Comparison of ENCODE assay signal across 9 cellular contexts in the genomic region with DNA sequence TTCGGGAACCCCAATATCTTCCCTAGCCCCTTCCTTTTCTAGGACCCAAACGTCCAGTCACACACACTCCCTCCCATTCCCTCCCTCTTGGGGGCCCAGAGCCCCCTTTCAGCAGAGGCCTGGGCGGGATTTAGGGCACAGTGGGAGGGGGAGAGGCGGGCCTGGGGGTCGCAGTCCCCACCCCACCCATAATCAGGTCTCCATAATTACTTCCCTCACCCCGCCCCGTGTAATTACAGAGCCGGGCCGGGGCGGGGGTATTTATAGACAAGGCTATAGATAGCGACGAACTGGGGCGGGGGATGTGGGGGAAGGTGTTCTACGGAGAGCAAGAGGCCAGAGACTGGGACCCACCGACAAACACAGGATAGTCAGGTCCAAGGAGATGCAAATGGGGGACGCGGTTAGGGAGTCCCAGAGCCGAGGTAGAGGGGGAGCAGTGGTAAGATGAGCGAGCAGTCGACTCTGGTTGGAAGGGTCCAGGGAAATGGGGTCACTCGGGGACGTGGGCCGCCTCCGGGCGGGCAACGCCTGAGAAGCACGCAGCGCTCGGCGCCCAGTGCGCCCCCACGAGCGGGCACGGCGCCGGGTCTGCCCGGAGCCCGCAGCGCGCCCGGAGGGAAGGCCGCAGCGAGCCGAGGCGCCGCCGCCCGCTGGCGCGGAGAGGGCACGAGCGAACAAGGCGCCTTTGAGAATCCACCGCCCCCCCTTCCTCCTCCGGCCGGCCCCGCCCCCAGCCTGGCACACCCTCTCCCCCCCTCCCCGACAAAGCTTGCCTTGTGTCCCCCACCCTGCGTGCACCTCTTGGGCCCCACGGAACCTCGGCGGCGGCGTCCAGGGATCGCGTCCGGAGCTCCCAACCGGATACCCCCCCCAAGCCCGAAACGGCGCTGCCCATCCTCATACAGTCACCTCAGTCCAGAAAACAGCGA. TPM values are rescaled to one million over a fixed set of nuclear protein-coding genes. Genes with fewer than 3 reads are reported as not detected.
DNase-seq lines count a peak whose midpoint lies in the region; ATAC-seq and TF ChIP-seq lines count a peak whose summit lies in the region.
"Had no signal": no experiment of that assay in that cellular context is flagged by ENCODE, and none has a peak within 500 bp of the region (broad histone marks: within the 10 kb centered on the region; RNA-seq: fewer than 3 reads in every experiment).

No MANE protein-coding gene starts in this region.

- intact Hi-C loops in ascending aorta (cut with DNase I) = loop anchor here (2.0 kb wide), 1 partner anchor 30 kb away; no protein-coding TSS in a partner anchor
- intact Hi-C loops in gastrocnemius medialis (cut with DNase I; ENCODE audit: low total_unique reads) = no loop called here

- in situ Hi-C loops in gastrocnemius medialis (cut with MboI; ENCODE audit: low sequenced_read_pairs in 4 of 4) = loop anchor here in 1 of 4 donors (10.0 kb wide), 1 partner anchor 52 kb away; no protein-coding TSS in a partner anchor

- H3K27ac ChIP-seq in ascending aorta = peak overlapping the region; percentile 15 to 71
- H3K27ac ChIP-seq in gastrocnemius medialis = peak overlapping the region; percentile 56 to 77 (median 65)

- H3K4me3 ChIP-seq in ascending aorta (peak overlapping the region; percentile 50 to 65), iPS-15b (ENCODE audit: low read depth, low read length) (peak overlapping the region; percentile 72), gastrocnemius medialis (peak overlapping the region; percentile 56 to 71 (median 58))

- H3K9ac ChIP-seq in iPS-15b (ENCODE audit: low read depth, low read length) = peak overlapping the region; percentile 54

- TF ChIP-seq CTCF in ascending aorta (IDR thresholded peaks at IDR 0.05) (no peak), gastrocnemius medialis (IDR thresholded peaks at IDR 0.05 in 4 of 5, conservative IDR thresholded peaks at IDR 0.05 in 1 of 5) (no peak)

- H3K27me3 ChIP-seq in ascending aorta (peaks cover 4% of the 10 kb centered on the region), iPS-15b (ENCODE audit: control insufficient read depth, insufficient read depth, low read length) (peaks cover 22% of the 10 kb centered on the region), gastrocnemius medialis (no peaks in the 10 kb centered on the region)

- peaks cover 11% of the 10 kb centered on the region in 2 donors for H3K4me1 ChIP-seq in ascending aorta
- H3K4me1 ChIP-seq in iPS-15b (ENCODE audit: control insufficient read depth, insufficient read depth, low read length) = peaks cover 8% of the 10 kb centered on the region
- H3K4me1 ChIP-seq in gastrocnemius medialis = peaks cover 24 to 25% of the 10 kb centered on the region in 2 donors

- peaks cover 18 to 29% of the 10 kb centered on the region in 2 donors for H3K36me3 ChIP-seq in ascending aorta
- peaks cover 21% of the 10 kb centered on the region for H3K36me3 ChIP-seq in iPS-15b (ENCODE audit: control insufficient read depth, insufficient read depth, low read length)
- H3K36me3 ChIP-seq in gastrocnemius medialis = peaks cover 0 to 30% of the 10 kb centered on the region in 2 donors

- DNase-seq in NCI-H526 (lab: John Stamatoyannopoulos, UW) = peak; percentile 33 to 61
- DNase-seq in NCI-H526 treated with DMSO at 0.1 percent for 48 hours (lab: John Stamatoyannopoulos, UW) = no peak
- no peak for DNase-seq in ascending aorta (ENCODE audit: low spot score in 2 of 2)
- DNase-seq in gastrocnemius medialis = no peak
- DNase-seq in HPDE6-E6E7 (ENCODE audit: extremely low spot score) = no peak
- DNase-seq: DND-41 had no signal

- ATAC-seq in gastrocnemius medialis (peak; percentile 32 to 37), HG03460 (IDR thresholded peaks at IDR 0.05; ENCODE audit: unreplicated experiment) (no peak), HG03159 (IDR thresholded peaks at IDR 0.05; ENCODE audit: unreplicated experiment) (no peak)

- TF ChIP-seq POLR2A in gastrocnemius medialis (IDR thresholded peaks at IDR 0.05) = no peak

- H3K9me3 ChIP-seq in ascending aorta = no peaks in the 10 kb centered on the region
- no peaks in the 10 kb centered on the region for H3K9me3 ChIP-seq in iPS-15b (ENCODE audit: control insufficient read depth, insufficient read depth, low read length)
- H3K9me3 ChIP-seq in gastrocnemius medialis = no peaks in the 10 kb centered on the region

RNA-seq across cellular contexts. Expression of a gene that starts 0.7 kb away (rescaled TPM):
- total RNA-seq in ascending aorta (0.11 TPM), gastrocnemius medialis (under 1 TPM; 0.31 to 0.92 (median 0.47) TPM)

RNA-seq across cellular contexts. Expression of a gene that starts 7.5 kb away (rescaled TPM):
- total RNA-seq in ascending aorta (21.6 TPM), gastrocnemius medialis (10 to 100 TPM; 20.8 to 38.4 (median 24.6) TPM)

RNA-seq across cellular contexts. Expression of a gene that starts 7.7 kb away (rescaled TPM):
- total RNA-seq in ascending aorta (59.7 TPM), gastrocnemius medialis (10 to 100 TPM; 21.9 to 45.4 (median 26.2) TPM)

RNA-seq across cellular contexts. Expression of a gene that starts 11.5 kb away (rescaled TPM):
- not detected for total RNA-seq in ascending aorta
- total RNA-seq in gastrocnemius medialis = 10 to 100 TPM in 3 of 4 donors, 1 to 10 TPM in 1; 7.9 to 28.3 (median 14.3) TPM

RNA-seq across cellular contexts. Expression of a gene that starts 15.4 kb away (rescaled TPM):
- total RNA-seq in ascending aorta = 28.5 TPM
- 10 to 100 TPM in 3 of 4 donors, 1 to 10 TPM in 1; 7.4 to 16.3 (median 12.1) TPM for total RNA-seq in gastrocnemius medialis

Comparison
In these comparisons a context has a peak if more than half of its experiments do, and no peak if none do; other contexts are left out.
1. DNase-seq: peak in NCI-H526 (2 of 2); none in NCI-H526 treated with DMSO at 0.1 percent for 48 hours (single experiment), ascending aorta (0 of 2), gastrocnemius medialis (0 of 2) and HPDE6-E6E7 (single experiment).
2. ATAC-seq: peak in gastrocnemius medialis (2 of 2); none in HG03460 (single experiment) and HG03159 (single experiment).
3. Peak in every context shown above with its lines, with median percentiles within 50 percentile points of each other: H3K4me3 ChIP-seq.